1 cellular context compared by ENCODE assay signal in the genomic region with DNA sequence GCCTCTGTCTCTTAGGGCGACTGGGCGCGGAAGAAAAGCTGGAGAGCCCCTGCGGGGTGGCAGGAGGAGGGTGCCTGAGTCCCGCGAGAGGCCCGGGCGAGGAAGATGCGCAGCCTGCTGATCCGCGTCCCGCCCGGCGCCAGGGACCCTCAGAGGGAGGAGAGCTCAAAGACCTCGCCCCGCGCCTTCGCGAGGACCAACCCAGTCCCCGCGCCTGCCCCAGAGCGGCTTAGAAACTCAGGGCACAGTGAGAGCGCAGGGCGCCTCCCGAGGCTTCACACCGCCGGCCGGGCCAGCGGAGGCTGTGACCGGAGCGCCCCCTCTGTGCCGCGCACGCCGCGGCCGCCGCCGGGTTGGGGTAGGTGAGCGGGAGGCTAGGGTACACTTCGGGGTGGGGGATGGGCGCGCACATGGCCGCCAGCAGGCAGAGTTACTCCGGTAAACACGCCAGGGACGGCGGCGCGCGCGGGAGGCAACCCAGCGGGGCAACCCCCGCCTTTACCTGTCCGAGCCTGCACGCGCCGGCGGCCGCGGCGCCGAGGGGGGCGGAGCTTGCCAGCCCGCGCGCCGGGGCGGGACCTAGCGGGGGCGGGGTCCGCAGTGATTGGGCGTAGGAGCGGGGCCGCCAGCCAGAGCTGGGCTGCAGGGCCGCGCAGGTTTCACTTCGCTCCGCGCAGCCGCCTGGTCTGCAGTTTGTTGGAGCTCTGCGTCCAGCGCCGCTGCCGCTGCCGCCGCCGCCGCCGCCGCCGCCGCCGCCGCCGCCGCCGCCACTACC.
TF ChIP-seq lines count a peak whose summit lies in the region.

A gene with protein sequence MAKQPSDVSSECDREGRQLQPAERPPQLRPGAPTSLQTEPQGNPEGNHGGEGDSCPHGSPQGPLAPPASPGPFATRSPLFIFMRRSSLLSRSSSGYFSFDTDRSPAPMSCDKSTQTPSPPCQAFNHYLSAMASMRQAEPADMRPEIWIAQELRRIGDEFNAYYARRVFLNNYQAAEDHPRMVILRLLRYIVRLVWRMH (plus strand): TSS at position 662 of the 775 bp plus-strand sequence. CDS start 2,832 bp downstream, outside the sequence.

TF ChIP-seq in HepG2, 621 proteins besides CTCF, POLR2A, EP300 and RAD21 (continued from another document and continues in another):
- peak; percentile 37; the same call in 1 of the 2 replicates for TF ChIP-seq SOX13 (IDR thresholded peaks at IDR 0.05)
- peak in 1 of 2 experiments; percentile 78; a peak in 2 of 4 replicates for TF ChIP-seq SOX13 (CRISPR knock-in tag; conservative IDR thresholded peaks at IDR 0.05 in 1 of 2, IDR thresholded peaks at IDR 0.05 in 1 of 2)
- TF ChIP-seq MAFG (CRISPR knock-in tag; IDR thresholded peaks at IDR 0.05) = no peak
- no peak for TF ChIP-seq RFXANK (CRISPR knock-in tag; IDR thresholded peaks at IDR 0.05)
- no peak for TF ChIP-seq RORA (CRISPR knock-in tag; IDR thresholded peaks at IDR 0.05)
- TF ChIP-seq, protein P1, sequence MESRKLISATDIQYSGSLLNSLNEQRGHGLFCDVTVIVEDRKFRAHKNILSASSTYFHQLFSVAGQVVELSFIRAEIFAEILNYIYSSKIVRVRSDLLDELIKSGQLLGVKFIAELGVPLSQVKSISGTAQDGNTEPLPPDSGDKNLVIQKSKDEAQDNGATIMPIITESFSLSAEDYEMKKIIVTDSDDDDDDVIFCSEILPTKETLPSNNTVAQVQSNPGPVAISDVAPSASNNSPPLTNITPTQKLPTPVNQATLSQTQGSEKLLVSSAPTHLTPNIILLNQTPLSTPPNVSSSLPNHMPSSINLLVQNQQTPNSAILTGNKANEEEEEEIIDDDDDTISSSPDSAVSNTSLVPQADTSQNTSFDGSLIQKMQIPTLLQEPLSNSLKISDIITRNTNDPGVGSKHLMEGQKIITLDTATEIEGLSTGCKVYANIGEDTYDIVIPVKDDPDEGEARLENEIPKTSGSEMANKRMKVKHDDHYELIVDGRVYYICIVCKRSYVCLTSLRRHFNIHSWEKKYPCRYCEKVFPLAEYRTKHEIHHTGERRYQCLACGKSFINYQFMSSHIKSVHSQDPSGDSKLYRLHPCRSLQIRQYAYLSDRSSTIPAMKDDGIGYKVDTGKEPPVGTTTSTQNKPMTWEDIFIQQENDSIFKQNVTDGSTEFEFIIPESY (CRISPR knock-in tag; IDR thresholded peaks at IDR 0.05) = peak; percentile 65; the same call in 1 of the 2 replicates
- TF ChIP-seq PAX8 (CRISPR knock-in tag; IDR thresholded peaks at IDR 0.05; ENCODE audit: borderline replicate concordance) = peak; percentile 99
- TF ChIP-seq, protein P2, sequence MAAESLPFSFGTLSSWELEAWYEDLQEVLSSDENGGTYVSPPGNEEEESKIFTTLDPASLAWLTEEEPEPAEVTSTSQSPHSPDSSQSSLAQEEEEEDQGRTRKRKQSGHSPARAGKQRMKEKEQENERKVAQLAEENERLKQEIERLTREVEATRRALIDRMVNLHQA (CRISPR knock-in tag; IDR thresholded peaks at IDR 0.05) = no peak
- peak; percentile 74; the same call in 1 of the 2 replicates for TF ChIP-seq ZNF136 (CRISPR knock-in tag; IDR thresholded peaks at IDR 0.05; ENCODE audit: low read depth)
- TF ChIP-seq ZNF878 (CRISPR knock-in tag; IDR thresholded peaks at IDR 0.05) = peak; percentile 90
- TF ChIP-seq, protein P3, sequence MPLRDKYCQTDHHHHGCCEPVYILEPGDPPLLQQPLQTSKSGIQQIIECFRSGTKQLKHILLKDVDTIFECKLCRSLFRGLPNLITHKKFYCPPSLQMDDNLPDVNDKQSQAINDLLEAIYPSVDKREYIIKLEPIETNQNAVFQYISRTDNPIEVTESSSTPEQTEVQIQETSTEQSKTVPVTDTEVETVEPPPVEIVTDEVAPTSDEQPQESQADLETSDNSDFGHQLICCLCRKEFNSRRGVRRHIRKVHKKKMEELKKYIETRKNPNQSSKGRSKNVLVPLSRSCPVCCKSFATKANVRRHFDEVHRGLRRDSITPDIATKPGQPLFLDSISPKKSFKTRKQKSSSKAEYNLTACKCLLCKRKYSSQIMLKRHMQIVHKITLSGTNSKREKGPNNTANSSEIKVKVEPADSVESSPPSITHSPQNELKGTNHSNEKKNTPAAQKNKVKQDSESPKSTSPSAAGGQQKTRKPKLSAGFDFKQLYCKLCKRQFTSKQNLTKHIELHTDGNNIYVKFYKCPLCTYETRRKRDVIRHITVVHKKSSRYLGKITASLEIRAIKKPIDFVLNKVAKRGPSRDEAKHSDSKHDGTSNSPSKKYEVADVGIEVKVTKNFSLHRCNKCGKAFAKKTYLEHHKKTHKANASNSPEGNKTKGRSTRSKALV (CRISPR knock-in tag; IDR thresholded peaks at IDR 0.05) = peak; percentile 96
- peak; percentile 94; the same call in 1 of the 2 replicates for TF ChIP-seq EEA1 (CRISPR knock-in tag; IDR thresholded peaks at IDR 0.05; ENCODE audit: borderline replicate concordance)
- TF ChIP-seq, protein P4, sequence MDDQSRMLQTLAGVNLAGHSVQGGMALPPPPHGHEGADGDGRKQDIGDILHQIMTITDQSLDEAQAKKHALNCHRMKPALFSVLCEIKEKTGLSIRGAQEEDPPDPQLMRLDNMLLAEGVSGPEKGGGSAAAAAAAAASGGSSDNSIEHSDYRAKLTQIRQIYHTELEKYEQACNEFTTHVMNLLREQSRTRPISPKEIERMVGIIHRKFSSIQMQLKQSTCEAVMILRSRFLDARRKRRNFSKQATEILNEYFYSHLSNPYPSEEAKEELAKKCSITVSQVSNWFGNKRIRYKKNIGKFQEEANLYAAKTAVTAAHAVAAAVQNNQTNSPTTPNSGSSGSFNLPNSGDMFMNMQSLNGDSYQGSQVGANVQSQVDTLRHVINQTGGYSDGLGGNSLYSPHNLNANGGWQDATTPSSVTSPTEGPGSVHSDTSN (CRISPR knock-in tag; IDR thresholded peaks at IDR 0.05; ENCODE audit: borderline replicate concordance) = no peak; the same call in 1 of the 2 replicates
- TF ChIP-seq, protein P5, sequence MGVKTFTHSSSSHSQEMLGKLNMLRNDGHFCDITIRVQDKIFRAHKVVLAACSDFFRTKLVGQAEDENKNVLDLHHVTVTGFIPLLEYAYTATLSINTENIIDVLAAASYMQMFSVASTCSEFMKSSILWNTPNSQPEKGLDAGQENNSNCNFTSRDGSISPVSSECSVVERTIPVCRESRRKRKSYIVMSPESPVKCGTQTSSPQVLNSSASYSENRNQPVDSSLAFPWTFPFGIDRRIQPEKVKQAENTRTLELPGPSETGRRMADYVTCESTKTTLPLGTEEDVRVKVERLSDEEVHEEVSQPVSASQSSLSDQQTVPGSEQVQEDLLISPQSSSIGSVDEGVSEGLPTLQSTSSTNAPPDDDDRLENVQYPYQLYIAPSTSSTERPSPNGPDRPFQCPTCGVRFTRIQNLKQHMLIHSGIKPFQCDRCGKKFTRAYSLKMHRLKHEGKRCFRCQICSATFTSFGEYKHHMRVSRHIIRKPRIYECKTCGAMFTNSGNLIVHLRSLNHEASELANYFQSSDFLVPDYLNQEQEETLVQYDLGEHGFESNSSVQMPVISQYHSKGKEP (CRISPR knock-in tag; IDR thresholded peaks at IDR 0.05) = no peak; the same call in 1 of the 2 replicates
- TF ChIP-seq EED (CRISPR knock-in tag; IDR thresholded peaks at IDR 0.05) = peak; percentile 76
- TF ChIP-seq PRMT3 (CRISPR knock-in tag; IDR thresholded peaks at IDR 0.05; ENCODE audit: borderline replicate concordance, low read depth) = peak; percentile 94
- TF ChIP-seq ZNF530 (CRISPR knock-in tag; IDR thresholded peaks at IDR 0.05; ENCODE audit: low read depth) = no peak
- peak; percentile 45; the same call in 1 of the 2 replicates for TF ChIP-seq HNF4G (IDR thresholded peaks at IDR 0.05; ENCODE audit: borderline replicate concordance, low read depth, low read length)
- peak; percentile 80 for TF ChIP-seq HNF4G (CRISPR knock-in tag; IDR thresholded peaks at IDR 0.05; ENCODE audit: borderline replicate concordance, low read depth)
- TF ChIP-seq HMGA1 (CRISPR knock-in tag; conservative IDR thresholded peaks at IDR 0.05) = no peak
- TF ChIP-seq POLR2G (IDR thresholded peaks at IDR 0.05; ENCODE audit: low read depth, low read length) = peak; percentile 94
- TF ChIP-seq, protein P6, sequence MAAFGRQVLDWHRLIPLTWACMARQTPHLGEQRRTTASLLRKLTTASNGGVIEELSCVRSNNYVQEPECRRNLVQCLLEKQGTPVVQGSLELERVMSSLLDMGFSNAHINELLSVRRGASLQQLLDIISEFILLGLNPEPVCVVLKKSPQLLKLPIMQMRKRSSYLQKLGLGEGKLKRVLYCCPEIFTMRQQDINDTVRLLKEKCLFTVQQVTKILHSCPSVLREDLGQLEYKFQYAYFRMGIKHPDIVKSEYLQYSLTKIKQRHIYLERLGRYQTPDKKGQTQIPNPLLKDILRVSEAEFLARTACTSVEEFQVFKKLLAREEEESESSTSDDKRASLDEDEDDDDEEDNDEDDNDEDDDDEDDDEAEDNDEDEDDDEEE (CRISPR knock-in tag; IDR thresholded peaks at IDR 0.05) = peak; percentile 88
- TF ChIP-seq DMAP1 (CRISPR knock-in tag; IDR thresholded peaks at IDR 0.05) = peak; percentile 97
- TF ChIP-seq TARDBP (CRISPR knock-in tag; IDR thresholded peaks at IDR 0.05) = peak; percentile 93
- TF ChIP-seq ZNF75D (CRISPR knock-in tag; IDR thresholded peaks at IDR 0.05; ENCODE audit: borderline replicate concordance) = peak; percentile 90; the same call in 1 of the 2 replicates
- TF ChIP-seq ATF7 (IDR thresholded peaks at IDR 0.05) = no peak
- peak; percentile 81; the same call in 1 of the 2 replicates for TF ChIP-seq ATF7 (CRISPR knock-in tag; IDR thresholded peaks at IDR 0.05)
- peak; percentile 70; the same call in 1 of the 2 replicates for TF ChIP-seq ZNF782 (CRISPR knock-in tag; IDR thresholded peaks at IDR 0.05; ENCODE audit: borderline replicate concordance)
- TF ChIP-seq TBX3 (IDR thresholded peaks at IDR 0.05; ENCODE audit: borderline replicate concordance) = peak; percentile 50
- no peak; the same call in 1 of the 2 replicates for TF ChIP-seq KDM1A (CRISPR knock-in tag; IDR thresholded peaks at IDR 0.05)
- TF ChIP-seq, protein P7, sequence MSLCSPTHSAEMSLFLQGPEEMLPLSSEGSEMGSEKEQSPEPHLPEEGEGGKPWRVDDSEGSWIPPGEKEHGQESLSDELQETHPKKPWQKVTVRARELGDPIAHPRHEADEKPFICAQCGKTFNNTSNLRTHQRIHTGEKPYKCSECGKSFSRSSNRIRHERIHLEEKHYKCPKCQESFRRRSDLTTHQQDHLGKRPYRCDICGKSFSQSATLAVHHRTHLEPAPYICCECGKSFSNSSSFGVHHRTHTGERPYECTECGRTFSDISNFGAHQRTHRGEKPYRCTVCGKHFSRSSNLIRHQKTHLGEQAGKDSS (CRISPR knock-in tag; IDR thresholded peaks at IDR 0.05; ENCODE audit: borderline replicate concordance, low read depth) = peak; percentile 94
- TF ChIP-seq CC2D1A (CRISPR knock-in tag; IDR thresholded peaks at IDR 0.05) = no peak; the same call in 1 of the 2 replicates
- no peak for TF ChIP-seq EZH2 (conservative IDR thresholded peaks at IDR 0.05; ENCODE audit: low read depth, low read length)
- no peak for TF ChIP-seq TCF12 (IDR thresholded peaks at IDR 0.05)
- peak; percentile 59 for TF ChIP-seq TCF12 (CRISPR knock-in tag; IDR thresholded peaks at IDR 0.05)
- TF ChIP-seq HNRNPH1 (optimal IDR thresholded peaks at IDR 0.05; ENCODE audit: low read depth, low read length) = no peak
- TF ChIP-seq RFX3 (CRISPR knock-in tag; IDR thresholded peaks at IDR 0.05) = no peak
- peak; percentile 30; the same call in 1 of the 2 replicates for TF ChIP-seq HMG20A (CRISPR knock-in tag; IDR thresholded peaks at IDR 0.05; ENCODE audit: borderline replicate concordance)
- peak; percentile 97 for TF ChIP-seq ZFP41 (CRISPR knock-in tag; IDR thresholded peaks at IDR 0.05; ENCODE audit: borderline replicate concordance)
- peak; percentile 26; the same call in 1 of the 2 replicates for TF ChIP-seq NCOR1 (IDR thresholded peaks at IDR 0.05; ENCODE audit: borderline replicate concordance, low read length)
- TF ChIP-seq KLF12 (CRISPR knock-in tag; IDR thresholded peaks at IDR 0.05; ENCODE audit: borderline replicate concordance) = no peak; the same call in 1 of the 2 replicates
- TF ChIP-seq, protein P8, sequence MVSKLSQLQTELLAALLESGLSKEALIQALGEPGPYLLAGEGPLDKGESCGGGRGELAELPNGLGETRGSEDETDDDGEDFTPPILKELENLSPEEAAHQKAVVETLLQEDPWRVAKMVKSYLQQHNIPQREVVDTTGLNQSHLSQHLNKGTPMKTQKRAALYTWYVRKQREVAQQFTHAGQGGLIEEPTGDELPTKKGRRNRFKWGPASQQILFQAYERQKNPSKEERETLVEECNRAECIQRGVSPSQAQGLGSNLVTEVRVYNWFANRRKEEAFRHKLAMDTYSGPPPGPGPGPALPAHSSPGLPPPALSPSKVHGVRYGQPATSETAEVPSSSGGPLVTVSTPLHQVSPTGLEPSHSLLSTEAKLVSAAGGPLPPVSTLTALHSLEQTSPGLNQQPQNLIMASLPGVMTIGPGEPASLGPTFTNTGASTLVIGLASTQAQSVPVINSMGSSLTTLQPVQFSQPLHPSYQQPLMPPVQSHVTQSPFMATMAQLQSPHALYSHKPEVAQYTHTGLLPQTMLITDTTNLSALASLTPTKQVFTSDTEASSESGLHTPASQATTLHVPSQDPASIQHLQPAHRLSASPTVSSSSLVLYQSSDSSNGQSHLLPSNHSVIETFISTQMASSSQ (IDR thresholded peaks at IDR 0.05; ENCODE audit: low read depth) = no peak
- TF ChIP-seq, protein P8 (CRISPR knock-in tag; IDR thresholded peaks at IDR 0.05; ENCODE audit: borderline replicate concordance) = peak; percentile 84
- TF ChIP-seq, protein P9, sequence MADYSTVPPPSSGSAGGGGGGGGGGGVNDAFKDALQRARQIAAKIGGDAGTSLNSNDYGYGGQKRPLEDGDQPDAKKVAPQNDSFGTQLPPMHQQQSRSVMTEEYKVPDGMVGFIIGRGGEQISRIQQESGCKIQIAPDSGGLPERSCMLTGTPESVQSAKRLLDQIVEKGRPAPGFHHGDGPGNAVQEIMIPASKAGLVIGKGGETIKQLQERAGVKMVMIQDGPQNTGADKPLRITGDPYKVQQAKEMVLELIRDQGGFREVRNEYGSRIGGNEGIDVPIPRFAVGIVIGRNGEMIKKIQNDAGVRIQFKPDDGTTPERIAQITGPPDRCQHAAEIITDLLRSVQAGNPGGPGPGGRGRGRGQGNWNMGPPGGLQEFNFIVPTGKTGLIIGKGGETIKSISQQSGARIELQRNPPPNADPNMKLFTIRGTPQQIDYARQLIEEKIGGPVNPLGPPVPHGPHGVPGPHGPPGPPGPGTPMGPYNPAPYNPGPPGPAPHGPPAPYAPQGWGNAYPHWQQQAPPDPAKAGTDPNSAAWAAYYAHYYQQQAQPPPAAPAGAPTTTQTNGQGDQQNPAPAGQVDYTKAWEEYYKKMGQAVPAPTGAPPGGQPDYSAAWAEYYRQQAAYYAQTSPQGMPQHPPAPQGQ (CRISPR knock-in tag; IDR thresholded peaks at IDR 0.05; ENCODE audit: borderline replicate concordance) = peak; percentile 91; the same call in 1 of the 2 replicates
